Comparison of ENCODE assay signal across 14 cellular contexts in the genomic region with DNA sequence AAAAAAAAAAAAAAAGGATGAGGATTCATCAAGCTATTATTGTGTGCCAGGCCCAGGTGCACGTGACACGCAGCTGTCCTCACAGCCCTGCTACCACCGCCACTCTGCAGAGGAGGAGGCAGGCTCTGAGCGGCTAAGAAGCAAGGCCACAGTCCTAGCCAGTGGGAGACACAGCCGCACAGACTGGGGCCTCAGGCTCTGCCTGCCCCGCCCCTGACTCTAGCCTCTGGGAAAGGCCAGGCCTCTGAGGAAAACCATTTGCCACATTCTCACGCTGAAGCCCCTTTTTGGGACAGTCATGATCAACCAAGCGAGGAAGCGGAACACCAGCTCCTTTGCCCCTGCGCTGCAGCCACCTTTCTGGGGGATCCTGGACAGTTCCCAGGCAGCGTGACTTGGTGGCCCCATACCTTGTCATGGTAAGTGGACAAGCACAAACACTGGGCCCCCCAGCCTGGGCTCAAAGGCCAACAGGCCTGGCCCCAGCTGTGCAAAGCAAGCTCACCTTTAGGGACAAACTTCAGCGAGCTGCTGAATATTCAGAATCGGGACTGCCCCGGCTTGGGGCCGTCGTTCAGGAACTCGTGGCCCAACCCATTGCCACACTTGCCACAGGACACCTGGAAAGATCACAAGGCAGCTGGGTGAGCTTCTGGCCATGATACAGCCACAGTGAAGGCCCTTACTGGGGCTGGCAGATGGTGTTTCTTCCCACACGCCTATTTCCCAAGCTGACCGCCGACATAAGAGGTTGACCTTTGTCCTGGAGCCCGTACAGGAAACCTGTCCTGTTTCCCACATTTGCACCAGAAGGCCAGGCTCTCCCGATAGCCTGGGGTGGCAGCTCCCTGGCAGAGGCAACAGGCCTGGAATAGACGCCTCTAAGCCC. TPM values are rescaled to one million over a fixed set of nuclear protein-coding genes. Genes with fewer than 3 reads are reported as not detected.
DNase-seq lines count a peak whose midpoint lies in the region; ATAC-seq, FAIRE-seq and TF ChIP-seq lines count a peak whose summit lies in the region.
"Had no signal": no experiment of that assay in that cellular context is flagged by ENCODE, and none has a peak within 500 bp of the region (broad histone marks: within the 10 kb centered on the region; RNA-seq: fewer than 3 reads in every experiment).

No MANE protein-coding gene starts in this region.

- peaks cover 16% of the 10 kb centered on the region for H3K79me2 ChIP-seq in astrocyte (ENCODE audit: insufficient read depth, low read length)

- H3K36me3 Mint-ChIP-seq in CD14-positive monocyte, result peaks cover 36 to 59% of the 10 kb centered on the region in 2 donors
- peaks cover 5% of the 10 kb centered on the region for H3K36me3 Mint-ChIP-seq in astrocyte (ENCODE audit: low read depth, unreplicated experiment)
- H3K36me3 Mint-ChIP-seq in CD8-positive, alpha-beta memory T cell, result peaks cover 0 to 26% (median 1%) of the 10 kb centered on the region in 3 donors

- no peaks in the 10 kb centered on the region for H3K27me3 ChIP-seq in astrocyte (ENCODE audit: insufficient read depth, low read length)
- no peaks in the 10 kb centered on the region for H3K27me3 ChIP-seq in CD8-positive, alpha-beta memory T cell (ENCODE audit: insufficient read depth, low read length, poor library complexity, severe bottlenecking)
- H3K27me3 ChIP-seq: adrenal gland had no signal

- H3K27me3 Mint-ChIP-seq in CD14-positive monocyte (ENCODE audit: low read depth in 3 of 3) (peaks cover 0 to 1% (median 0%) of the 10 kb centered on the region in 3 donors), astrocyte (ENCODE audit: low read depth, unreplicated experiment) (no peaks in the 10 kb centered on the region)
- no peaks in the 10 kb centered on the region for H3K27me3 Mint-ChIP-seq in CD8-positive, alpha-beta memory T cell
- H3K27me3 Mint-ChIP-seq: T-cell had no signal

- H2AFZ ChIP-seq in astrocyte (ENCODE audit: low read depth, low read length), result no peak overlapping the region

- ATAC-seq in HG03460 (IDR thresholded peaks at IDR 0.05; ENCODE audit: unreplicated experiment), result no peak
- ATAC-seq: T-cell had no signal

- peaks cover 21% of the 10 kb centered on the region for H3K4me1 ChIP-seq in astrocyte (ENCODE audit: insufficient read depth, low read length)
- H3K4me1 ChIP-seq in CD8-positive, alpha-beta memory T cell (ENCODE audit: insufficient read depth, low read length), result peaks cover 16% of the 10 kb centered on the region

- H3K27ac Mint-ChIP-seq in CD14-positive monocyte (peak overlapping the region in 6 of 7 donors; percentile 42 to 96 (median 80)), astrocyte (ENCODE audit: unreplicated experiment) (no peak overlapping the region)
- no peak overlapping the region for H3K27ac Mint-ChIP-seq in CD8-positive, alpha-beta memory T cell
- H3K27ac Mint-ChIP-seq: T-cell had no signal

- H4K20me1 ChIP-seq in astrocyte (ENCODE audit: insufficient read depth, low read length), result peaks cover 10% of the 10 kb centered on the region

- no peaks in the 10 kb centered on the region for H3K9me3 ChIP-seq in astrocyte (ENCODE audit: insufficient read depth, low read depth, low read length)
- no peaks in the 10 kb centered on the region for H3K9me3 ChIP-seq in CD8-positive, alpha-beta memory T cell (ENCODE audit: low read length)
- H3K9me3 ChIP-seq: adrenal gland had no signal

- H3K9ac ChIP-seq in astrocyte (ENCODE audit: low read length), result peak overlapping the region; percentile 78

- TF ChIP-seq CTCF in CD14-positive monocyte (IDR thresholded peaks at IDR 0.05) (no peak), astrocyte (IDR thresholded peaks at IDR 0.05; ENCODE audit: insufficient read depth, low read depth, low read length) (no peak)

- no peak for FAIRE-seq in astrocyte (lab: Jason Lieb, UNC)

- peak overlapping the region; percentile 81 for H3K27ac ChIP-seq in astrocyte (ENCODE audit: low read depth, low read length)
- H3K27ac ChIP-seq in CD8-positive, alpha-beta memory T cell (ENCODE audit: low read depth, low read length), result no peak overlapping the region
- H3K27ac ChIP-seq: adrenal gland had no signal

- peak overlapping the region; percentile 35 for H3K4me3 ChIP-seq in astrocyte (ENCODE audit: insufficient read depth, low read depth, low read length)
- no peak overlapping the region for H3K4me3 ChIP-seq in CD8-positive, alpha-beta memory T cell (ENCODE audit: low read length)
- H3K4me3 ChIP-seq: adrenal gland had no signal

- peaks cover 10% of the 10 kb centered on the region for H3K36me3 ChIP-seq in astrocyte (ENCODE audit: insufficient read depth, low read length)
- H3K36me3 ChIP-seq in CD8-positive, alpha-beta memory T cell (ENCODE audit: insufficient read depth, low read length), result peaks cover 9% of the 10 kb centered on the region

- CTCF ChIA-PET in CD8-positive, alpha-beta memory T cell (lab: Charles Lee), result interaction anchor here (1.2 kb wide), 1 partner anchor 15 kb away, joined by 3 read pairs; no protein-coding TSS in a partner anchor

- no peaks in the 10 kb centered on the region for H3K9me3 Mint-ChIP-seq in CD14-positive monocyte
- H3K9me3 Mint-ChIP-seq in astrocyte (ENCODE audit: unreplicated experiment), result no peaks in the 10 kb centered on the region
- H3K9me3 Mint-ChIP-seq in CD8-positive, alpha-beta memory T cell, result no peaks in the 10 kb centered on the region
- H3K9me3 Mint-ChIP-seq: T-cell had no signal

- POLR2A ChIA-PET in CD8-positive, alpha-beta memory T cell (lab: Charles Lee), result no interaction called here

- intact Hi-C loops in CD14-positive monocyte (cut with micrococcal nuclease), result loop anchor here in 1 of 2 donors (10.0 kb wide), 1 partner anchor 214 kb away; the partner anchor contains the start of gene TRAF7

- H3K4me3 Mint-ChIP-seq in CD14-positive monocyte (peak overlapping the region; percentile 31 to 91), astrocyte (ENCODE audit: unreplicated experiment) (no peak overlapping the region)
- H3K4me3 Mint-ChIP-seq in CD8-positive, alpha-beta memory T cell, result peak overlapping the region in 2 of 7 donors; percentile 23 to 30

- H3K4me1 Mint-ChIP-seq in CD14-positive monocyte (peaks cover 65% of the 10 kb centered on the region), astrocyte (ENCODE audit: low read depth, unreplicated experiment) (peaks cover 10% of the 10 kb centered on the region)
- H3K4me1 Mint-ChIP-seq in CD8-positive, alpha-beta memory T cell, result peaks cover 8 to 24% (median 11%) of the 10 kb centered on the region in 3 donors

- H3K4me2 ChIP-seq in astrocyte (ENCODE audit: low read length), result peak overlapping the region; percentile 97

- DNase-seq in CD14-positive monocyte (ENCODE audit: low spot score), result no peak
- DNase-seq in astrocyte (ENCODE audit: low read depth), result no peak
- DNase-seq in myocyte (ENCODE audit: low read depth), result peak; percentile 29
- no peak for DNase-seq in CD8-positive, alpha-beta memory T cell
- no peak for DNase-seq in HPDE6-E6E7 (ENCODE audit: extremely low spot score)
- DNase-seq: adrenal gland; cortex of kidney; NCI-H226; stimulated activated naive CD4-positive, alpha-beta T cell; T-cell had no signal

RNA-seq across cellular contexts. Expression of gene MSRB1, which starts 2.5 kb away (rescaled TPM):
- polyA plus RNA-seq in CD14-positive monocyte, result 100 to 1,000 TPM; 416 to 427 TPM
- 23.7 and 25.8 TPM in 2 replicates for total RNA-seq in astrocyte
- 23.2 and 26.8 TPM in 2 replicates for total RNA-seq in myocyte
- 31.7 TPM for polyA plus RNA-seq in myocyte (2012)
- total RNA-seq in CD8-positive, alpha-beta memory T cell, result 10 to 100 TPM; 20.4 TPM
- 20.2 TPM for polyA plus RNA-seq in CD8-positive, alpha-beta memory T cell

RNA-seq across cellular contexts. Expression of gene RPL3L, which starts 14.0 kb away (rescaled TPM):
- not detected for polyA plus RNA-seq in CD14-positive monocyte
- total RNA-seq in astrocyte (not detected in 2 replicates), myocyte (4.0 and 5.8 TPM in 2 replicates)
- polyA plus RNA-seq in myocyte (2012), result 0.18 TPM
- total RNA-seq in CD8-positive, alpha-beta memory T cell, result under 1 TPM; 0.37 to 0.62 TPM
- polyA plus RNA-seq in CD8-positive, alpha-beta memory T cell, result not detected
- total RNA-seq: fibroblast of lung, mesenteric fat pad, pulmonary artery endothelial cell, T-cell had no signal
- polyA plus RNA-seq: fibroblast of lung had no signal

RNA-seq across cellular contexts. Expression of gene NDUFB10, which starts 18.8 kb away (rescaled TPM):
- polyA plus RNA-seq in CD14-positive monocyte, result 100 to 1,000 TPM; 186 to 215 TPM
- total RNA-seq in astrocyte, result 149 and 153 TPM in 2 replicates
- total RNA-seq in myocyte, result 206 and 226 TPM in 2 replicates
- 214 TPM for polyA plus RNA-seq in myocyte (2012)
- 100 to 1,000 TPM; 150 to 152 TPM for total RNA-seq in CD8-positive, alpha-beta memory T cell
- polyA plus RNA-seq in CD8-positive, alpha-beta memory T cell, result 236 TPM

RNA-seq across cellular contexts. Expression of gene HS3ST6, which starts 22.3 kb away (rescaled TPM):
- not detected for polyA plus RNA-seq in CD14-positive monocyte
- total RNA-seq in astrocyte, result not detected in 2 replicates
- total RNA-seq in myocyte, result not detected in 2 replicates
- not detected for polyA plus RNA-seq in myocyte (2012)
- total RNA-seq in CD8-positive, alpha-beta memory T cell, result not detected
- not detected for polyA plus RNA-seq in CD8-positive, alpha-beta memory T cell
- total RNA-seq: adrenal gland, fibroblast of lung, mesenteric fat pad, pulmonary artery endothelial cell, T-cell had no signal
- polyA plus RNA-seq: fibroblast of lung had no signal

RNA-seq across cellular contexts. Expression of gene RPS2, which starts 24.1 kb away (rescaled TPM):
- 1,000 to 10,000 TPM; 1,893 to 2,136 TPM for polyA plus RNA-seq in CD14-positive monocyte
- 2,350 and 2,534 TPM in 2 replicates for total RNA-seq in astrocyte
- 1,943 and 2,126 TPM in 2 replicates for total RNA-seq in myocyte
- polyA plus RNA-seq in myocyte (2012), result 2,796 TPM
- total RNA-seq in CD8-positive, alpha-beta memory T cell, result 1,000 to 10,000 TPM; 5,023 to 5,213 TPM
- polyA plus RNA-seq in CD8-positive, alpha-beta memory T cell, result 5,049 TPM

Comparison
In these comparisons a context has a peak if more than half of its experiments do, and no peak if none do; other contexts are left out.
1. H3K27ac Mint-ChIP-seq: peak in CD14-positive monocyte (6 of 7); none in astrocyte (single experiment) and CD8-positive, alpha-beta memory T cell (0 of 8).